Comparison of ENCODE assay signal across 10 cellular contexts in the genomic region with DNA sequence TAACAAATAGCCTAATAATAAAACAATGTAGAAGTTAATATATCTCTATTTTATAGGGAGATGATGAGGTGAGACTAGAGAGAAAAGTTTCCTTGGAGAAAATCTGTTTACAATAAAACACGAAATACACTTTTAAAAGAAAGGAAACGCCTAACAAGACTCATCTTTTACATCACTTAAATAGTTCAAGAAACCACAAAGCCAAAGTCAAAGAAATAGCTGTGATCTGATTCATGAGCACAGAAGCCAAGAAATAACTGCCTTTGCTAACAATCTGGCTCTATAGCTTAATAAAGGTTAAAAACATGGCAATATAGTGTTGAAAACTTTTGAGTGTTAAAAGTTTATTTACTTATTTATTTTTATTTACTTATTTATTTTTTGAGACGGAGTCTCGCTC.
DNase-seq lines count a peak whose midpoint lies in the region; ATAC-seq and TF ChIP-seq lines count a peak whose summit lies in the region.
"Had no signal": no experiment of that assay in that cellular context is flagged by ENCODE, and none has a peak within 500 bp of the region (broad histone marks: within the 10 kb centered on the region; RNA-seq: fewer than 3 reads in every experiment).

No MANE protein-coding gene starts in this region.

- H3K27ac ChIP-seq in BLaER1, result no peak overlapping the region

- no peak for TF ChIP-seq CTCF in choroid plexus epithelial cell (conservative IDR thresholded peaks at IDR 0.05; ENCODE audit: low read depth, low read length)
- TF ChIP-seq CTCF in omental fat pad (IDR thresholded peaks at IDR 0.05), result no peak

- H3K36me3 ChIP-seq in BLaER1, result peaks cover 34% of the 10 kb centered on the region

- H3K4me3 ChIP-seq in BLaER1, result no peak overlapping the region
- H3K4me3 ChIP-seq in choroid plexus epithelial cell (ENCODE audit: low read depth, low read length), result no peak overlapping the region

- ATAC-seq in omental fat pad (ENCODE audit: low FRiP score) (peak; percentile 71), GM18498 (IDR thresholded peaks at IDR 0.05; ENCODE audit: unreplicated experiment) (no peak), HG03175 (IDR thresholded peaks at IDR 0.05; ENCODE audit: unreplicated experiment) (no peak)

- no peaks in the 10 kb centered on the region for H3K27me3 ChIP-seq in BLaER1

- H3K9ac ChIP-seq in BLaER1, result no peak overlapping the region

- H3K4me1 ChIP-seq in BLaER1, result peaks cover 26% of the 10 kb centered on the region

- H4K20me1 ChIP-seq in BLaER1, result no peaks in the 10 kb centered on the region

- peaks cover 19% of the 10 kb centered on the region for H3K9me3 ChIP-seq in BLaER1

- DNase-seq in LoVo (ENCODE audit: low spot score), result peak; percentile 71
- peak; percentile 95 for DNase-seq in choroid plexus epithelial cell (ENCODE audit: low read depth)
- DNase-seq in omental fat pad (ENCODE audit: low spot score), result no peak
- DNase-seq in T-helper 1 cell, result no peak
- DNase-seq in stimulated activated CD4-positive, alpha-beta T cell treated with anti-CD3 and anti-CD28 coated beads, Interleukin-2, amount 100 ng/mL, for 48 hours, result no peak
- DNase-seq: activated CD8-positive, alpha-beta memory T cell treated with anti-CD3 and anti-CD28 coated beads for 24 hours; NCI-H2107 had no signal

- peak overlapping the region; percentile 39 for H3K4me2 ChIP-seq in BLaER1

Comparison
In these comparisons a context has a peak if more than half of its experiments do, and no peak if none do; other contexts are left out.
1. DNase-seq: peak in LoVo (single experiment) and choroid plexus epithelial cell (single experiment); none in omental fat pad (single experiment), T-helper 1 cell (0 of 5) and stimulated activated CD4-positive, alpha-beta T cell treated with anti-CD3 and anti-CD28 coated beads, Interleukin-2, amount 100 ng/mL, for 48 hours (0 of 2).